Comparison of ENCODE assay signal across 23 cellular contexts in the genomic region with DNA sequence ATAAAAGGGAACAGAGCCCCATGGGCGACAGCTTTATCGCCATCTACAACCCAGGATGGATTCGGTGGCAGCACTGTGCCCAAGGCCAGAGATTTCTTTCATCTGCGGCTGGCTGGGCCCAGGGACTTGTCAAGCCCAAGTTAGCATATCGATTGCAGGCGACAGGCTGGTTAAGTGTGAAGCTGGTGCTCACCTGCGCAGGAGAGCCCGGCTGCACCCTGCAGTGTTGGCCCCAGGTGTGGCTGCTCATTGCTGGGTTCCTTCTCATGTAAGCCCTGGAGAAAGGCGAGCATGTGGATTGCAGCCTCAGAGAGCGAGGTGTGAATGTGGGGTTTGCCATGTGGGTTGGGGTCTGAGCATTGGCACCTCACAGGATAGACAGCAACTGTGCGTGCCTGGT. TPM values are rescaled to one million over a fixed set of nuclear protein-coding genes. Genes with fewer than 3 reads are reported as not detected.
"Had no signal": no experiment of that assay in that cellular context is flagged by ENCODE, and none has a peak within 500 bp of the region (broad histone marks: within the 10 kb centered on the region; RNA-seq: fewer than 3 reads in every experiment).

No MANE protein-coding gene starts in this region.

- H3K4me3 Mint-ChIP-seq: activated CD8-positive, alpha-beta T cell treated with anti-CD3 and anti-CD28 coated beads for 36 hours; T-helper 1 cell treated with Interleukin-12 subunit alpha and Interleukin-12 subunit beta and Interleukin-4 antibody, amounts not matched to agents 30 μg/mL and 1 μg/mL, for 36 hours had no signal

- H3K36me3 Mint-ChIP-seq: activated naive CD4-positive, alpha-beta T cell treated with anti-CD3 and anti-CD28 coated beads, Interleukin-2, amount 50 U/mL, for 72 hours had no signal

- H3K9me3 ChIP-seq: ascending aorta, body of pancreas, Peyer's patch had no signal

- H3K4me3 ChIP-seq: ascending aorta, body of pancreas, Peyer's patch had no signal

- H3K27me3 Mint-ChIP-seq: activated CD8-positive, alpha-beta T cell treated with anti-CD3 and anti-CD28 coated beads for 36 hours had no signal

- H3K27me3 ChIP-seq: ascending aorta, body of pancreas, Peyer's patch had no signal

- H3K27ac Mint-ChIP-seq: activated CD8-positive, alpha-beta T cell treated with anti-CD3 and anti-CD28 coated beads for 36 hours had no signal

- H3K9me3 Mint-ChIP-seq: activated CD8-positive, alpha-beta T cell treated with anti-CD3 and anti-CD28 coated beads for 36 hours; activated naive CD4-positive, alpha-beta T cell treated with anti-CD3 and anti-CD28 coated beads, Interleukin-2, amount 50 U/mL, for 72 hours; T-helper 1 cell treated with Interleukin-12 subunit alpha and Interleukin-12 subunit beta and Interleukin-4 antibody, amounts not matched to agents 30 μg/mL and 1 μg/mL, for 36 hours had no signal

- H3K27ac ChIP-seq: ascending aorta, body of pancreas, Peyer's patch, RWPE1 had no signal

- H3K36me3 ChIP-seq: Peyer's patch had no signal

- DNase-seq: activated CD4-positive, alpha-beta T cell treated with anti-CD3 and anti-CD28 coated beads for 4 hours; activated CD8-positive, alpha-beta memory T cell treated with anti-CD3 and anti-CD28 coated beads, Interleukin-2, amount 50 U/mL, for 4 hours; activated CD8-positive, alpha-beta T cell treated with anti-CD3 and anti-CD28 coated beads for 36 hours; activated effector memory CD4-positive, alpha-beta T cell treated with Interleukin-2 at 50 U/mL for 16 hours; activated naive CD4-positive, alpha-beta T cell; amniotic stem cell; body of pancreas; Kasumi-1; KBM-7; NCI-H1105 treated with DMSO at 0.1 percent for 48 hours; NCI-H1436 treated with DMSO at 0.1 percent for 48 hours; NCI-H187; NCI-H2081; NCI-H446; NCI-H524; Peyer's patch; SHP77 had no signal

- ATAC-seq: activated CD4-positive, CD25-positive, alpha-beta regulatory T cell treated with anti-CD3 and anti-CD28 coated beads, Interleukin-2, amount 50 U/mL, for 24 hours; activated CD8-positive, alpha-beta T cell treated with anti-CD3 and anti-CD28 coated beads for 36 hours; body of pancreas had no signal

- H3K4me1 ChIP-seq: ascending aorta, Peyer's patch had no signal

RNA-seq across cellular contexts. Expression of gene LRRC4, which starts 40.6 kb away (rescaled TPM):
- total RNA-seq: activated CD8-positive, alpha-beta T cell treated with anti-CD3 and anti-CD28 coated beads for 36 hours; SK-MEL-5 had no signal
